In genomic region chr17:3965123-3965800, GRCh38 we compare ENCODE assay signal across 8 cellular contexts. TPM values are rescaled to one million over a fixed set of nuclear protein-coding genes. Genes with fewer than 3 reads are reported as not detected.
DNase-seq lines count a peak whose midpoint lies in the region; ATAC-seq and TF ChIP-seq lines count a peak whose summit lies in the region.

No MANE protein-coding gene starts in this region.

- no peaks in the 10 kb centered on the region for H3K4me1 ChIP-seq in RWPE2 (ENCODE audit: insufficient read depth, poor library complexity, severe bottlenecking)
- peaks cover 13% of the 10 kb centered on the region for H3K4me1 ChIP-seq in cardiac muscle cell (ENCODE audit: low read depth)
- H3K4me1 ChIP-seq in psoas muscle, result no peaks in the 10 kb centered on the region

- peaks cover 9% of the 10 kb centered on the region for H3K36me3 Mint-ChIP-seq in activated T-helper 2 cell treated with anti-CD3 and anti-CD28 coated beads, Interferon-gamma antibody, Interleukin-2, Interleukin-4, amounts not matched to agents 10 μg/mL and 5 μg/mL and 100 μg/mL, durations not matched to agents 14 hours and 24 hours and 36 hours (ENCODE audit: low read depth)

- intact Hi-C loops in activated T-helper 2 cell treated with anti-CD3 and anti-CD28 coated beads, Interferon-gamma antibody, Interleukin-2, Interleukin-4, amounts not matched to agents 10 μg/mL and 5 μg/mL and 100 μg/mL, durations not matched to agents 14 hours and 24 hours and 36 hours (cut with micrococcal nuclease), result loop anchor here (2.0 to 5.0 kb wide), 2 partner anchors 40 to 177 kb away; partner anchors contain the start of genes CYB5D2 and ZZEF1
- intact Hi-C loops in psoas muscle (cut with DNase I), result loop anchor here in 1 of 2 donors (10.0 kb wide), 1 partner anchor 690 kb away; no protein-coding TSS in a partner anchor

- H3K27ac ChIP-seq in RWPE2 (ENCODE audit: poor library complexity, severe bottlenecking), result no peak overlapping the region
- no peak overlapping the region for H3K27ac ChIP-seq in cardiac muscle cell
- no peak overlapping the region for H3K27ac ChIP-seq in psoas muscle

- H3K27me3 ChIP-seq in RWPE2 (ENCODE audit: insufficient read depth, poor library complexity, severe bottlenecking) (peaks cover 26% of the 10 kb centered on the region), cardiac muscle cell (peaks cover 43% of the 10 kb centered on the region), psoas muscle (ENCODE audit: insufficient read depth in 3 of 3, low read length in 2 of 3) (peaks cover 0 to 47% (median 16%) of the 10 kb centered on the region in 3 donors)

- TF ChIP-seq CTCF in GM12864 (IDR thresholded peaks at IDR 0.05; ENCODE audit: low read depth, low read length, missing control alignments), result no peak
- TF ChIP-seq CTCF in RWPE2 (IDR thresholded peaks at IDR 0.05; ENCODE audit: poor library complexity, severe bottlenecking), result no peak
- no peak for TF ChIP-seq CTCF in cardiac muscle cell (IDR thresholded peaks at IDR 0.05; ENCODE audit: low read depth, low read length)
- TF ChIP-seq CTCF in psoas muscle (IDR thresholded peaks at IDR 0.05), result no peak

- no peaks in the 10 kb centered on the region for H3K9me3 Mint-ChIP-seq in activated T-helper 2 cell treated with anti-CD3 and anti-CD28 coated beads, Interferon-gamma antibody, Interleukin-2, Interleukin-4, amounts not matched to agents 10 μg/mL and 5 μg/mL and 100 μg/mL, durations not matched to agents 14 hours and 24 hours and 36 hours

- 23 to 38% (median 27%) methylated on average over 11 to 17 of the region's 17 CpGs for WGBS in psoas muscle, 3 donors

- peak overlapping the region; percentile 85 for H3K4me3 Mint-ChIP-seq in activated T-helper 2 cell treated with anti-CD3 and anti-CD28 coated beads, Interferon-gamma antibody, Interleukin-2, Interleukin-4, amounts not matched to agents 10 μg/mL and 5 μg/mL and 100 μg/mL, durations not matched to agents 14 hours and 24 hours and 36 hours (ENCODE audit: low read depth)

- H3K36me3 ChIP-seq in RWPE2 (ENCODE audit: low read depth), result no peaks in the 10 kb centered on the region
- H3K36me3 ChIP-seq in cardiac muscle cell, result no peaks in the 10 kb centered on the region
- H3K36me3 ChIP-seq in psoas muscle (ENCODE audit: insufficient read depth in 1 of 2, low read depth in 1 of 2), result no peaks in the 10 kb centered on the region

- H3K4me3 ChIP-seq in GM12864 (ENCODE audit: low read depth, low read length) (peak overlapping the region; percentile 71), RWPE2 (ENCODE audit: severe bottlenecking) (no peak overlapping the region), cardiac muscle cell (peak overlapping the region; percentile 19), psoas muscle (peak overlapping the region; percentile 45)

- H3K27ac Mint-ChIP-seq in activated T-helper 2 cell treated with anti-CD3 and anti-CD28 coated beads, Interferon-gamma antibody, Interleukin-2, Interleukin-4, amounts not matched to agents 10 μg/mL and 5 μg/mL and 100 μg/mL, durations not matched to agents 14 hours and 24 hours and 36 hours, result peak overlapping the region; percentile 86

- DNase-seq in GM12864 (ENCODE audit: low read depth) (no peak), HuH-7 (ENCODE audit: low spot score) (peak; percentile 73), RWPE2 (ENCODE audit: low spot score) (no peak), cardiac muscle cell (ENCODE audit: low read depth in 1 of 2, low spot score in 1 of 2) (peak; percentile 58 to 72), psoas muscle (no peak), cerebellar nuclear complex (lab: John Stamatoyannopoulos, UW) (no peak)
- DNase-seq in activated T-helper 2 cell treated with anti-CD3 and anti-CD28 coated beads, Interferon-gamma antibody, Interleukin-2, Interleukin-4, amounts not matched to agents 10 μg/mL and 5 μg/mL and 100 μg/mL, durations not matched to agents 14 hours and 24 hours and 36 hours (ENCODE audit: low spot score), result peak; percentile 73

- ATAC-seq in RWPE2 (ENCODE audit: low read depth) (peak; percentile 59), psoas muscle (peak in 3 of 4 donors; percentile 5 to 51 (median 25)), HG03457 (IDR thresholded peaks at IDR 0.05; ENCODE audit: unreplicated experiment) (no peak)

- no peaks in the 10 kb centered on the region for H3K27me3 Mint-ChIP-seq in activated T-helper 2 cell treated with anti-CD3 and anti-CD28 coated beads, Interferon-gamma antibody, Interleukin-2, Interleukin-4, amounts not matched to agents 10 μg/mL and 5 μg/mL and 100 μg/mL, durations not matched to agents 14 hours and 24 hours and 36 hours (ENCODE audit: low read depth)

- H3K9me3 ChIP-seq in RWPE2 (ENCODE audit: severe bottlenecking) (no peaks in the 10 kb centered on the region), cardiac muscle cell (ENCODE audit: low read depth) (no peaks in the 10 kb centered on the region), psoas muscle (no peaks in the 10 kb centered on the region)

- H3K4me1 Mint-ChIP-seq in activated T-helper 2 cell treated with anti-CD3 and anti-CD28 coated beads, Interferon-gamma antibody, Interleukin-2, Interleukin-4, amounts not matched to agents 10 μg/mL and 5 μg/mL and 100 μg/mL, durations not matched to agents 14 hours and 24 hours and 36 hours (ENCODE audit: low read depth), result peaks cover 45% of the 10 kb centered on the region

RNA-seq across cellular contexts. Expression of gene ATP2A3, which starts 1.0 kb away (rescaled TPM):
- 147 and 155 TPM in 2 replicates for total RNA-seq in activated T-helper 2 cell treated with anti-CD3 and anti-CD28 coated beads, Interferon-gamma antibody, Interleukin-2, Interleukin-4, amounts not matched to agents 10 μg/mL and 5 μg/mL and 100 μg/mL, durations not matched to agents 14 hours and 24 hours and 36 hours
- 1.9 and 6.9 TPM in 2 replicates for total RNA-seq in cardiac muscle cell
- polyA plus RNA-seq in cardiac muscle cell, result 4.2 and 15.8 TPM in 2 replicates
- total RNA-seq in psoas muscle, result 1 to 10 TPM; 2.9 to 3.4 (median 3.1) TPM
- polyA plus RNA-seq in psoas muscle, result 1 to 10 TPM; 1.2 to 3.8 (median 1.7) TPM

RNA-seq across cellular contexts. Expression of gene P2RX1, which starts 49.0 kb away (rescaled TPM):
- 4.0 and 4.1 TPM in 2 replicates for total RNA-seq in activated T-helper 2 cell treated with anti-CD3 and anti-CD28 coated beads, Interferon-gamma antibody, Interleukin-2, Interleukin-4, amounts not matched to agents 10 μg/mL and 5 μg/mL and 100 μg/mL, durations not matched to agents 14 hours and 24 hours and 36 hours
- total RNA-seq in cardiac muscle cell (1.9 and 3.2 TPM in 2 replicates), psoas muscle (under 1 TPM; 0.18 to 0.94 (median 0.32) TPM)
- polyA plus RNA-seq in cardiac muscle cell (1.8 and 3.6 TPM in 2 replicates), psoas muscle (under 1 TPM; 0.06 to 0.13 (median 0.07) TPM)

Comparison
In these comparisons a context has a peak if more than half of its experiments do, and no peak if none do; other contexts are left out.
1. DNase-seq: peak in HuH-7 (single experiment), activated T-helper 2 cell treated with anti-CD3 and anti-CD28 coated beads, Interferon-gamma antibody, Interleukin-2, Interleukin-4, amounts not matched to agents 10 μg/mL and 5 μg/mL and 100 μg/mL, durations not matched to agents 14 hours and 24 hours and 36 hours (single experiment) and cardiac muscle cell (2 of 2); none in GM12864 (single experiment), RWPE2 (single experiment), psoas muscle (0 of 2) and cerebellar nuclear complex (0 of 2).
2. RNA of gene ATP2A3, which starts 1.0 kb away (total RNA-seq): 147 to 155 TPM in activated T-helper 2 cell treated with anti-CD3 and anti-CD28 coated beads, Interferon-gamma antibody, Interleukin-2, Interleukin-4, amounts not matched to agents 10 μg/mL and 5 μg/mL and 100 μg/mL, durations not matched to agents 14 hours and 24 hours and 36 hours; 1.9 to 6.9 TPM in cardiac muscle cell and 2.9 to 3.4 TPM in psoas muscle; every median in the first group is over 10 times any median in the second.